Comparison of ENCODE assay signal across 19 cellular contexts in genomic region chr18:55101458-55101824, GRCh38.
DNase-seq lines count a peak whose midpoint lies in the region; ATAC-seq, FAIRE-seq and TF ChIP-seq lines count a peak whose summit lies in the region.
"Had no signal": no experiment of that assay in that cellular context is flagged by ENCODE, and none has a peak within 500 bp of the region (broad histone marks: within the 10 kb centered on the region; RNA-seq: fewer than 3 reads in every experiment).

No MANE protein-coding gene starts in this region.

- 23% methylated on average over 2 of the region's 2 CpGs for WGBS in A549 (ENCODE audit: missing lambda C conversion rate)
- WGBS in H9 (ENCODE audit: extremely low coverage, insufficient read length, low lambda C conversion rate), result no CpG with 5 or more reads among the region's 2 CpGs

- no peak overlapping the region for H3T11ph ChIP-seq in H9 (ENCODE audit: low read length)

- no peak for TF ChIP-seq EP300 in A549 (IDR thresholded peaks at IDR 0.05)

- no peak overlapping the region for H2AK5ac ChIP-seq in H9 (ENCODE audit: insufficient read length, low read length)

- H4K8ac ChIP-seq in H9 (replicated peaks; ENCODE audit: insufficient read length, low read depth, low read length), result no peak overlapping the region

- ATAC-seq in A549 (peak; percentile 14 to 24; a peak in 3 of 6 replicates), activated B cell treated with CpG ODN at 0.5 μM for 24 hours (ENCODE audit: low read depth) (no peak), memory B cell (ENCODE audit: low read depth) (no peak), HG02885 (IDR thresholded peaks at IDR 0.05; ENCODE audit: poor library complexity, unreplicated experiment) (no peak)
- ATAC-seq: Panc1 had no signal

- H3K23me2 ChIP-seq in H9 (ENCODE audit: insufficient read length, low read depth, low read length, poor library complexity, severe bottlenecking), result no peaks in the 10 kb centered on the region

- H2BK120ac ChIP-seq in H9 (ENCODE audit: low read depth, low read length, poor library complexity, severe bottlenecking), result no peak overlapping the region

- H4K91ac ChIP-seq in H9 (ENCODE audit: insufficient read length, low read depth, low read length), result no peak overlapping the region

- H3K4me3 Mint-ChIP-seq in HFFc6 (no peak overlapping the region), activated B cell treated with CpG ODN at 0.5 μM for 24 hours (no peak overlapping the region), memory B cell (peak overlapping the region; percentile 70), H9 (no peak overlapping the region)
- H3K4me3 Mint-ChIP-seq: CD4-positive, CD25-positive, alpha-beta regulatory T cell had no signal

- H3K18ac ChIP-seq in H9 (ENCODE audit: insufficient read length, low read depth, low read length), result no peak overlapping the region

- H3K9me3 Mint-ChIP-seq in HFFc6 (no peaks in the 10 kb centered on the region), activated B cell treated with CpG ODN at 0.5 μM for 24 hours (no peaks in the 10 kb centered on the region), memory B cell (peaks cover 1% of the 10 kb centered on the region), H9 (no peaks in the 10 kb centered on the region; a peak in 1 of 5 replicates)

- no peak overlapping the region for H2AFZ ChIP-seq in H9 (ENCODE audit: low read length)

- TF ChIP-seq POLR2A in A549 (IDR thresholded peaks at IDR 0.05; ENCODE audit: low read length), result no peak

- H3K27ac ChIP-seq in A549 (peak overlapping the region; percentile 72 to 82), H9 (ENCODE audit: insufficient read length, low read depth, low read length) (no peak overlapping the region)
- H3K27ac ChIP-seq: SJSA1 had no signal

- H3K9ac ChIP-seq in H9 (ENCODE audit: extremely low read depth, insufficient read length, low read length), result no peak overlapping the region

- H3K9me3 ChIP-seq in A549 (no peaks in the 10 kb centered on the region), H9 (ENCODE audit: control insufficient read depth, low read depth, low read length) (no peaks in the 10 kb centered on the region)
- H3K9me3 ChIP-seq: BE2C, SJSA1 had no signal

- H2BK15ac ChIP-seq in H9 (ENCODE audit: low read depth, low read length), result no peak overlapping the region

- no peak overlapping the region for H3K4me3 ChIP-seq in A549
- H3K4me3 ChIP-seq: SJSA1 had no signal

- peaks cover 40% of the 10 kb centered on the region for H3K4me1 Mint-ChIP-seq in HFFc6 (ENCODE audit: low read depth)
- peaks cover 43% of the 10 kb centered on the region for H3K4me1 Mint-ChIP-seq in activated B cell treated with CpG ODN at 0.5 μM for 24 hours
- H3K4me1 Mint-ChIP-seq in memory B cell, result peaks cover 30% of the 10 kb centered on the region
- H3K4me1 Mint-ChIP-seq in H9, result peaks cover 0 to 3% of the 10 kb centered on the region in 2 experiments; a peak in 2 of 4 replicates
- H3K4me1 Mint-ChIP-seq: CD4-positive, CD25-positive, alpha-beta regulatory T cell had no signal

- no peak overlapping the region for H2BK20ac ChIP-seq in H9 (ENCODE audit: low read depth, low read length, poor library complexity, severe bottlenecking)

- H3K27me3 Mint-ChIP-seq in HFFc6 (ENCODE audit: insufficient read depth) (no peaks in the 10 kb centered on the region), activated B cell treated with CpG ODN at 0.5 μM for 24 hours (no peaks in the 10 kb centered on the region), memory B cell (no peaks in the 10 kb centered on the region), H9 (ENCODE audit: low read depth) (no peaks in the 10 kb centered on the region)
- H3K27me3 Mint-ChIP-seq: CD4-positive, CD25-positive, alpha-beta regulatory T cell had no signal

- POLR2A ChIA-PET in A549 (lab: Yijun Ruan, JAX) (no interaction called here), activated B cell treated with CpG ODN at 0.5 μM for 24 hours (lab: Charles Lee) (interaction anchor here (0.6 to 1.5 kb wide), 2 partner anchors 8 to 9 kb away, joined by 5 to 7 read pairs; no protein-coding TSS in a partner anchor)

- H3K79me2 ChIP-seq in H9 (ENCODE audit: insufficient read depth, low read length), result no peaks in the 10 kb centered on the region

- no peak overlapping the region for H3K23ac ChIP-seq in H9 (ENCODE audit: insufficient read length, low read depth, low read length)

- no peak overlapping the region for H3K56ac ChIP-seq in H9 (ENCODE audit: insufficient read length, low read depth, low read length)

- no peak overlapping the region for H3K4ac ChIP-seq in H9 (ENCODE audit: low read depth, low read length)

- FAIRE-seq in A549 (lab: Jason Lieb, UNC), result no peak

- H3K14ac ChIP-seq in H9 (ENCODE audit: insufficient read depth, low read length), result no peak overlapping the region

- intact Hi-C loops in activated B cell treated with CpG ODN at 0.5 μM for 24 hours (cut with micrococcal nuclease), result no loop called here

- no peak overlapping the region for H4K5ac ChIP-seq in H9 (ENCODE audit: insufficient read length, low read depth, low read length)

- no peak for TF ChIP-seq RAD21 in A549 (conservative IDR thresholded peaks at IDR 0.05 in 1 of 2, IDR thresholded peaks at IDR 0.05 in 1 of 2)

- DNase-seq in A549 (ENCODE audit: low read depth in 1 of 2, low spot score in 1 of 2) (no peak), HFFc6 (no peak), activated B cell treated with CpG ODN at 0.5 μM for 24 hours (no peak), memory B cell (ENCODE audit: low spot score in 2 of 2) (no peak), GM19238 (ENCODE audit: insufficient read length, low spot score) (no peak), NCI-H774 (lab: John Stamatoyannopoulos, UW) (no peak), H9 (no peak)
- DNase-seq: 8988T; BE2C; CD4-positive, CD25-positive, alpha-beta regulatory T cell; DMS79; H7; KG1; NCI-H1694 treated with DMSO at 0.1 percent for 48 hours; NCI-H2227 treated with DMSO at 0.1 percent for 48 hours; NCI-H524 had no signal

- no peak overlapping the region for H2BK12ac ChIP-seq in H9 (ENCODE audit: insufficient read length, low read depth, low read length)

- H3K36me3 Mint-ChIP-seq in HFFc6 (ENCODE audit: low read depth), result no peaks in the 10 kb centered on the region
- H3K36me3 Mint-ChIP-seq in activated B cell treated with CpG ODN at 0.5 μM for 24 hours (ENCODE audit: low read depth), result no peaks in the 10 kb centered on the region
- peaks cover 2% of the 10 kb centered on the region for H3K36me3 Mint-ChIP-seq in memory B cell
- H3K36me3 Mint-ChIP-seq in H9 (ENCODE audit: insufficient read depth in 1 of 3, low read depth in 3 of 3), result no peaks in the 10 kb centered on the region
- H3K36me3 Mint-ChIP-seq: CD4-positive, CD25-positive, alpha-beta regulatory T cell had no signal

- CTCF ChIA-PET in A549 (lab: Yijun Ruan, JAX), result no interaction called here
- CTCF ChIA-PET in activated B cell treated with CpG ODN at 0.5 μM for 24 hours (lab: Charles Lee), result no interaction called here

- H3K4me2 ChIP-seq in A549 (peak overlapping the region; percentile 69), H9 (ENCODE audit: insufficient read depth, insufficient read length, low read length) (no peak overlapping the region)

- no peaks in the 10 kb centered on the region for H3K27me3 ChIP-seq in H9 (ENCODE audit: insufficient read depth, low read length)
- H3K27me3 ChIP-seq: BE2C, SJSA1 had no signal

- TF ChIP-seq CTCF in A549 (IDR thresholded peaks at IDR 0.05) (no peak), HFFc6 (IDR thresholded peaks at IDR 0.05) (no peak), activated B cell treated with CpG ODN at 0.5 μM for 24 hours (IDR thresholded peaks at IDR 0.05) (no peak), H9 (conservative IDR thresholded peaks at IDR 0.05) (no peak)

- no peaks in the 10 kb centered on the region for H4K20me1 ChIP-seq in H9 (ENCODE audit: control insufficient read depth, insufficient read depth, insufficient read length)

- peak overlapping the region; percentile 54; the same call in 1 of the 2 replicates for H3K27ac Mint-ChIP-seq in HFFc6
- H3K27ac Mint-ChIP-seq in activated B cell treated with CpG ODN at 0.5 μM for 24 hours, result peak overlapping the region; percentile 48
- peak overlapping the region; percentile 97 for H3K27ac Mint-ChIP-seq in memory B cell
- no peak overlapping the region for H3K27ac Mint-ChIP-seq in H9
- H3K27ac Mint-ChIP-seq: CD4-positive, CD25-positive, alpha-beta regulatory T cell had no signal

- no peaks in the 10 kb centered on the region for H3K79me1 ChIP-seq in H9 (ENCODE audit: insufficient read depth, low read depth, low read length, poor library complexity, severe bottlenecking)

- peaks cover 39% of the 10 kb centered on the region for H3K4me1 ChIP-seq in A549
- no peaks in the 10 kb centered on the region for H3K4me1 ChIP-seq in H9 (ENCODE audit: insufficient read depth, low read length)
- H3K4me1 ChIP-seq: BE2C, SJSA1 had no signal

- no peak overlapping the region for H2BK5ac ChIP-seq in H9 (ENCODE audit: insufficient read length, low read length)

TF ChIP-seq in A549, 52 proteins besides CTCF, POLR2A, EP300 and RAD21 (continues in another document):
- TF ChIP-seq JUN (IDR thresholded peaks at IDR 0.05), result no peak
- no peak for TF ChIP-seq ZFP36 (IDR thresholded peaks at IDR 0.05; ENCODE audit: borderline replicate concordance, partially characterized antibody)
- no peak for TF ChIP-seq TP53 (CRISPR knock-in tag; IDR thresholded peaks at IDR 0.05)
- TF ChIP-seq JUNB (IDR thresholded peaks at IDR 0.05), result no peak; the same call in 1 of the 2 replicates
- no peak for TF ChIP-seq FOXS1 (CRISPR knock-in tag; IDR thresholded peaks at IDR 0.05)
- no peak for TF ChIP-seq CBX8 (IDR thresholded peaks at IDR 0.05)
- no peak for TF ChIP-seq HOXB13 (CRISPR knock-in tag; IDR thresholded peaks at IDR 0.05; ENCODE audit: low read depth)
- TF ChIP-seq USF2 (IDR thresholded peaks at IDR 0.05), result no peak
- TF ChIP-seq SMC3 (IDR thresholded peaks at IDR 0.05), result no peak
- TF ChIP-seq HOXA7 (CRISPR knock-in tag; IDR thresholded peaks at IDR 0.05), result no peak
- no peak for TF ChIP-seq PBX3 (IDR thresholded peaks at IDR 0.05)

Comparison
In these comparisons a context has a peak if more than half of its experiments do, and no peak if none do; other contexts are left out.
1. ATAC-seq: peak in A549 (2 of 2); none in activated B cell treated with CpG ODN at 0.5 μM for 24 hours (single experiment), memory B cell (single experiment) and HG02885 (single experiment).
2. H3K27ac Mint-ChIP-seq: peak in HFFc6 (single experiment), activated B cell treated with CpG ODN at 0.5 μM for 24 hours (single experiment) and memory B cell (single experiment); none in H9 (0 of 3).